Comparison of ENCODE assay signal across 8 cellular contexts in the genomic region with DNA sequence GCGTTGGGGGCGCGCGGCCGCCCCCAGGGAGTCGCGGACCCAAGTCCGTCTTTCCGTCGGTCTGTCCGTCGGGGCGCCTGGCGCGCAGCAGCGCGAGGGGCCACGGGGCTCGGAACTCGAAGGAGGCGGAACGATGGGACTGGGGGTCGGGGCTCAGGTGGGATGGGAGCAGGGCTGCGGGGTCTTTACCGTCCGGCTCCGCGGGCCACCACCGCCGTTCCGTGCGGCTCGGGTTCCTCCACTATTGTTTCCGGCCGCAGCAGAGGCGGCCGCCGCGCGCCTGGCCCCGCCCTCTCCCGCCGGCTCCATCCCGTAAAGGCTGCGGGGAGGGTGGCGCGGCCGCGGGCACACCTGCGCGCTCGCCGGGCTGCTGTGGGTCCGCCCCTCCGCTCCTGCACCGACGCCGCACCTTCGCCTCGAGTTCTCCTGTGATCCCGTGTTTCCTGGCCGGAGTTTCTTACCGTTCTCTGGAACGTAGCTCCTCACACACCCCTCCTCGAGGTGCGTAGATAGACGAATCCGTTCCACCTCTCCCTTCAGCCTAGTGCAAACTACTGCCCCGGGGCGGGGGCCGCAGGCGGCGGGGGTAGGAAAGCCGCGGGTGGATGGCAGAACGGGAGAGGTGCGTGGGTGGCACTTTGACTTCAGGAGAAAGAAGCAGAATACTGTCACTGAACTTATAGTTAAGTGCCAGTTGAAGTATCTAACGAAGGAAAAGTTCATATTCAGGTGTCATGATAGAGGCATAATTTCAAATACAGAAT. TPM values are rescaled to one million over a fixed set of nuclear protein-coding genes. Genes with fewer than 3 reads are reported as not detected.
DNase-seq lines count a peak whose midpoint lies in the region; ATAC-seq and TF ChIP-seq lines count a peak whose summit lies in the region.

Gene C21orf91, minus strand, starts transcription at position 243 of the 764 bp plus-strand sequence. CDS start 1,038 bp downstream, outside the sequence.

- TF ChIP-seq CTCF in liver (IDR thresholded peaks at IDR 0.05; ENCODE audit: low read depth, low read length, missing input control): no peak

- H3K4me3 ChIP-seq in BLaER1 (peak within 1 kb of the TSS; percentile 99), liver (ENCODE audit: low read depth in 1 of 3, low read length in 3 of 3) (peak within 1 kb of the TSS; percentile 74 to 89 (median 84))

- DNase-seq in GM19240 (ENCODE audit: insufficient read length, low spot score) (peak; percentile 59), NCI-H526 (lab: John Stamatoyannopoulos, UW) (peak; percentile 63 to 92), dedifferentiated amniotic fluid mesenchymal stem cell (ENCODE audit: extremely low spot score) (peak; percentile 86)
- DNase-seq in activated CD4-positive, alpha-beta T cell treated with anti-CD3 and anti-CD28 coated beads, Interleukin-2, amount 50 U/mL, for 24 hours (ENCODE audit: low read depth in 1 of 2, low spot score in 1 of 2): peak; percentile 76 to 81
- peak; percentile 86 for DNase-seq in stimulated activated CD4-positive, alpha-beta T cell treated with anti-CD3 and anti-CD28 coated beads, Interleukin-4, amount 100 ng/mL, for 24 hours

- H3K27me3 ChIP-seq in BLaER1 (peaks cover 10% of the 10 kb centered on the region; the same call in 1 of the 2 replicates), liver (ENCODE audit: control insufficient read depth in 4 of 4, insufficient read depth in 4 of 4, low read length in 3 of 4) (no peaks in the 10 kb centered on the region)

- no peaks in the 10 kb centered on the region for H3K9me3 ChIP-seq in BLaER1
- no peaks in the 10 kb centered on the region for H3K9me3 ChIP-seq in liver (ENCODE audit: control insufficient read depth in 4 of 4, low read length in 3 of 4)

- WGBS in liver: under 1% methylated on average over 78 of the region's 78 CpGs

- no peak for TF ChIP-seq RAD21 in liver (IDR thresholded peaks at IDR 0.05)

- H3K27ac ChIP-seq in BLaER1: peak within 1 kb of the TSS; percentile 99
- H3K27ac ChIP-seq in liver (ENCODE audit: low read depth in 1 of 2, low read length in 2 of 2): peak within 1 kb of the TSS; percentile 75 to 95

- peaks cover 28% of the 10 kb centered on the region for H3K4me1 ChIP-seq in BLaER1
- peaks cover 0 to 14% (median 3%) of the 10 kb centered on the region in 4 donors for H3K4me1 ChIP-seq in liver (ENCODE audit: control insufficient read depth in 4 of 4, insufficient read depth in 4 of 4, low read length in 3 of 4)

- peak within 1 kb of the TSS; percentile 98 for H3K9ac ChIP-seq in BLaER1
- H3K9ac ChIP-seq in liver (ENCODE audit: low read depth in 1 of 2, low read length in 2 of 2): peak within 1 kb of the TSS; percentile 67 to 70

- peaks cover 22% of the 10 kb centered on the region for H3K36me3 ChIP-seq in BLaER1
- H3K36me3 ChIP-seq in liver (ENCODE audit: control insufficient read depth in 4 of 4, insufficient read depth in 3 of 4, low read depth in 1 of 4, low read length in 3 of 4): peaks cover 0 to 3% (median 0%) of the 10 kb centered on the region in 4 donors

- H4K20me1 ChIP-seq in BLaER1: peaks cover 16% of the 10 kb centered on the region; the same call in 1 of the 2 replicates

- peak; percentile 79 for ATAC-seq in HG03457 (IDR thresholded peaks at IDR 0.05; ENCODE audit: unreplicated experiment)

- peak within 1 kb of the TSS; percentile 88 for H3K4me2 ChIP-seq in BLaER1

TF ChIP-seq in liver, 16 proteins besides CTCF, POLR2A, EP300 and RAD21:
- TF ChIP-seq EGR1 (IDR thresholded peaks at IDR 0.05; ENCODE audit: low read depth in 2 of 2) (peak in 1 of 2 donors; percentile 96), SP1 (IDR thresholded peaks at IDR 0.05) (peak; percentile 55), ATF3 (IDR thresholded peaks at IDR 0.05) (no peak), JUND (IDR thresholded peaks at IDR 0.05) (no peak), MAX (IDR thresholded peaks at IDR 0.05) (peak; percentile 49), HNF4A (conservative IDR thresholded peaks at IDR 0.05) (peak; percentile 21 to 27), YY1 (IDR thresholded peaks at IDR 0.05) (peak; percentile 0), ZBTB33 (IDR thresholded peaks at IDR 0.05) (peak; percentile 48)
- TF ChIP-seq, protein P1, sequence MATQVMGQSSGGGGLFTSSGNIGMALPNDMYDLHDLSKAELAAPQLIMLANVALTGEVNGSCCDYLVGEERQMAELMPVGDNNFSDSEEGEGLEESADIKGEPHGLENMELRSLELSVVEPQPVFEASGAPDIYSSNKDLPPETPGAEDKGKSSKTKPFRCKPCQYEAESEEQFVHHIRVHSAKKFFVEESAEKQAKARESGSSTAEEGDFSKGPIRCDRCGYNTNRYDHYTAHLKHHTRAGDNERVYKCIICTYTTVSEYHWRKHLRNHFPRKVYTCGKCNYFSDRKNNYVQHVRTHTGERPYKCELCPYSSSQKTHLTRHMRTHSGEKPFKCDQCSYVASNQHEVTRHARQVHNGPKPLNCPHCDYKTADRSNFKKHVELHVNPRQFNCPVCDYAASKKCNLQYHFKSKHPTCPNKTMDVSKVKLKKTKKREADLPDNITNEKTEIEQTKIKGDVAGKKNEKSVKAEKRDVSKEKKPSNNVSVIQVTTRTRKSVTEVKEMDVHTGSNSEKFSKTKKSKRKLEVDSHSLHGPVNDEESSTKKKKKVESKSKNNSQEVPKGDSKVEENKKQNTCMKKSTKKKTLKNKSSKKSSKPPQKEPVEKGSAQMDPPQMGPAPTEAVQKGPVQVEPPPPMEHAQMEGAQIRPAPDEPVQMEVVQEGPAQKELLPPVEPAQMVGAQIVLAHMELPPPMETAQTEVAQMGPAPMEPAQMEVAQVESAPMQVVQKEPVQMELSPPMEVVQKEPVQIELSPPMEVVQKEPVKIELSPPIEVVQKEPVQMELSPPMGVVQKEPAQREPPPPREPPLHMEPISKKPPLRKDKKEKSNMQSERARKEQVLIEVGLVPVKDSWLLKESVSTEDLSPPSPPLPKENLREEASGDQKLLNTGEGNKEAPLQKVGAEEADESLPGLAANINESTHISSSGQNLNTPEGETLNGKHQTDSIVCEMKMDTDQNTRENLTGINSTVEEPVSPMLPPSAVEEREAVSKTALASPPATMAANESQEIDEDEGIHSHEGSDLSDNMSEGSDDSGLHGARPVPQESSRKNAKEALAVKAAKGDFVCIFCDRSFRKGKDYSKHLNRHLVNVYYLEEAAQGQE (IDR thresholded peaks at IDR 0.05): peak; percentile 30

RNA-seq across cellular contexts. Expression of gene C21orf91, which starts in this region (rescaled TPM):
- total RNA-seq in liver: 1 to 10 TPM; 3.5 to 7.2 TPM
- polyA plus RNA-seq in liver: 1 to 10 TPM; 1.8 to 5.2 TPM

Comparison
In these comparisons a context has a peak if more than half of its experiments do, and no peak if none do; other contexts are left out.
1. Peak in every context shown above with its lines: DNase-seq, ATAC-seq, H3K4me3 ChIP-seq and H3K27ac ChIP-seq.